Comparison of ENCODE assay signal across 25 cellular contexts in the genomic region with DNA sequence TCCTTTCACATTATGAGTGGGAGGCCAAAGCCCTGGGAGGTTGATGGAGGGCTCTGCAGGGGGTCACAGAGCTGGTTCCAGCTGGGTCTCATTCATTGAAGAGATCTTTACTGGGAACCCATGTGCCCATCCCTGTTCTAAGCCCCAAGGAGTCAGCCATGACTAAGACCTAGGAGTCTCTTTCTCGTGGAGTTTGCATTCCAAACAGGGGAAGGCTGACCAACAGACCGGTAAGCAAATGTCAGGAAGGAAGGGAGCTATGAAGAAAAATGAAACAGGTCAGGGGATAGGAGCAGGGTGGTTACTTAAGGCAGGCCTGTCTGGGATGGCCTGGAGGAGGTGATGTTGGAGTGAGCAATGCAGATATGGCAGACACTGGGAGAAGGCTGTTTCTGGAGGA. TPM values are rescaled to one million over a fixed set of nuclear protein-coding genes. Genes with fewer than 3 reads are reported as not detected.
"Had no signal": no experiment of that assay in that cellular context is flagged by ENCODE, and none has a peak within 500 bp of the region (broad histone marks: within the 10 kb centered on the region; RNA-seq: fewer than 3 reads in every experiment).

No MANE protein-coding gene starts in this region.

- H3K27ac ChIP-seq: colonic mucosa, hepatocyte, ovary, right lobe of liver, stomach, thoracic aorta, transverse colon had no signal

- H3K27me3 ChIP-seq: colonic mucosa, ovary, right lobe of liver had no signal

- H2AFZ ChIP-seq: hepatocyte had no signal

- DNase-seq: colonic mucosa; dermis blood vessel endothelial cell; effector CD4-positive, alpha-beta T cell; foreskin melanocyte; kidney; mammary epithelial cell; mucosa of descending colon; naive thymus-derived CD8-positive, alpha-beta T cell; nucleus accumbens; ovary; right lobe of liver; stimulated activated CD4-positive, alpha-beta T cell treated with anti-CD3 and anti-CD28 coated beads, Interleukin-4, amount 100 ng/mL, for 24 hours; stimulated activated naive CD4-positive, alpha-beta T cell; stomach; substantia nigra; transverse colon had no signal

- H3K4me3 ChIP-seq: colonic mucosa, hepatocyte, mucosa of descending colon, ovary, right lobe of liver, stomach, thoracic aorta, transverse colon had no signal

- H3K36me3 ChIP-seq: colonic mucosa, ovary, right lobe of liver, stomach, thoracic aorta, transverse colon had no signal

- H3K9me3 ChIP-seq: colonic mucosa, mucosa of descending colon, ovary, right lobe of liver, stomach, thoracic aorta, transverse colon had no signal

- H3K4me2 ChIP-seq: hepatocyte had no signal

- H3K4me1 ChIP-seq: colonic mucosa, right lobe of liver, stomach, transverse colon had no signal

RNA-seq across cellular contexts. Expression of a gene that starts 31.5 kb away (rescaled TPM):
- total RNA-seq: dermis blood vessel endothelial cell, endothelial cell of umbilical vein, hepatocyte, mammary epithelial cell, neural crest cell, right lobe of liver, stomach, urinary bladder had no signal
- polyA plus RNA-seq: endothelial cell of umbilical vein, hepatocyte, liver, mammary epithelial cell, stomach had no signal

RNA-seq across cellular contexts. Expression of a gene that starts 46.3 kb away (rescaled TPM):
- total RNA-seq: cerebellum; dermis blood vessel endothelial cell; endothelial cell of umbilical vein; kidney; liver; mammary epithelial cell; naive thymus-derived CD8-positive, alpha-beta T cell; neural crest cell; posterior vena cava; right lobe of liver; stomach; thoracic aorta; transverse colon; urinary bladder had no signal
- polyA plus RNA-seq: esophagus; hepatocyte; liver; mammary epithelial cell; naive thymus-derived CD8-positive, alpha-beta T cell; stomach; urinary bladder had no signal
